In the genomic region with DNA sequence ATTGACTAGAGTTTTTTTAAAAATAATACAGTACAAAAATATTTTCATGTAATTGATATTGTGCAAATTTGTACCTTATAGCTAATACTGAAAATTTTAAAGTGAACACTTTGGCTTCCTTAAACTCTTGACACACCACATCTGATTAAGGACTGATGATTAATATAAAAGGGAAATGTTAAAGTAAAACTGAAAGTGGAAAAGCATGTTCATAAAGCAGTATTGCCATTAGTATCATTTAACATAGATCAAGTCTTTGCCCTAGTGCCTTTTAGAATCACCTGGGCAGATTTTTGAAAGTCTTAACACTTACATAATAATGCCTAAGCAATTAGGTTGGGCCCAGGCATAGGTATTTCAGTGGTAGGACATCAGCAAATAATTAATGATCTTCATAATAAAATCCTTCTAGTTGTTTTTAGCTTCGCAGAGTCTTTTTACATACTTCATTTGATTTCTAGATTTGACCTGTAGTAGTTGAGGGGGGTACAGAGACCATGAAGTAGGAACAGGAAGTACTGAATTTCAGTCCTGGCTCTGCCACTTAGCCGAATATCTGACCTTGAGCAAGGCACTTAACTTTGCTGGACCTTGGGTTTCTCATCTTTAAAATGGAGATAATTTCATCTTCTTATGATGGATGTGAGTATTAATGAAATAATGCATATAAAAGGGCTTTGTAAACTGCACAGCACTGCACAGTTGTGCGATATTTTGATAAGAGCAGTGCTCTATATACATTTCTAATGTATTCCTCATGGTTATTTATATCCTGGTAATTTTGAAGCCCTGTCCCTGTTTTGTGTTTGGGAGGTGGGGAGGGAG, we compare ENCODE assay signal across 17 cellular contexts. TPM values are rescaled to one million over a fixed set of nuclear protein-coding genes. Genes with fewer than 3 reads are reported as not detected.
DNase-seq lines count a peak whose midpoint lies in the region; ATAC-seq, FAIRE-seq and TF ChIP-seq lines count a peak whose summit lies in the region.
"Had no signal": no experiment of that assay in that cellular context is flagged by ENCODE, and none has a peak within 500 bp of the region (broad histone marks: within the 10 kb centered on the region; RNA-seq: fewer than 3 reads in every experiment).

No MANE protein-coding gene starts in this region.

- no peak overlapping the region for H3K9ac ChIP-seq in endothelial cell of umbilical vein (replicated peaks; ENCODE audit: extremely low read depth, insufficient read depth, low read length)

- no peaks in the 10 kb centered on the region; the same call in 1 of the 2 replicates for H3K36me3 ChIP-seq in Panc1 (ENCODE audit: control insufficient read depth, insufficient read depth, low read length)
- H3K36me3 ChIP-seq in endothelial cell of umbilical vein (ENCODE audit: control insufficient read depth in 2 of 2, extremely low read depth in 1 of 2, insufficient read depth in 2 of 2, low read length in 2 of 2) = peaks cover 0 to under 1% of the 10 kb centered on the region in 2 experiments
- peaks cover 0 to 2% (median under 1%) of the 10 kb centered on the region in 4 donors for H3K36me3 ChIP-seq in esophagus muscularis mucosa

- H3K27ac ChIP-seq in Panc1 (ENCODE audit: low read length) (no peak overlapping the region), endothelial cell of umbilical vein (ENCODE audit: insufficient read depth, low read depth, low read length) (no peak overlapping the region), esophagus muscularis mucosa (replicated peaks in 1 of 4) (no peak overlapping the region)
- H3K27ac ChIP-seq: A549, SJCRH30 had no signal

- H3K4me2 ChIP-seq in endothelial cell of umbilical vein (ENCODE audit: insufficient read depth, low read length) = no peak overlapping the region
- H3K4me2 ChIP-seq: A549 had no signal

- H3K9me3 ChIP-seq in Panc1 (ENCODE audit: control insufficient read depth, insufficient read depth, low read depth, low read length) (no peaks in the 10 kb centered on the region), endothelial cell of umbilical vein (replicated peaks; ENCODE audit: control insufficient read depth, insufficient read depth, low read length) (no peaks in the 10 kb centered on the region), esophagus muscularis mucosa (no peaks in the 10 kb centered on the region)
- H3K9me3 ChIP-seq: A549, heart left ventricle, SJCRH30 had no signal

- dilution Hi-C loops in endothelial cell of umbilical vein (cut with MboI; ENCODE audit: extremely low pct_ligation_motif_present, low sequenced_read_pairs) = no loop called here

- POLR2A ChIA-PET in activated CD4-positive, alpha-beta T cell treated with anti-CD3 and anti-CD28 coated beads for 36 hours (lab: Charles Lee) = no interaction called here
- POLR2A ChIA-PET in Panc1 (lab: Charles Lee) (no interaction called here), endothelial cell of umbilical vein (lab: Charles Lee) (no interaction called here)

- no peak for FAIRE-seq in endothelial cell of umbilical vein (lab: Jason Lieb, UNC)
- FAIRE-seq: A549 had no signal

- TF ChIP-seq POLR2A in endothelial cell of umbilical vein (IDR thresholded peaks at IDR 0.05; ENCODE audit: low read depth, low read length) (no peak), esophagus muscularis mucosa (IDR thresholded peaks at IDR 0.05; ENCODE audit: low read depth) (no peak)

- CTCF ChIA-PET in activated CD4-positive, alpha-beta T cell treated with anti-CD3 and anti-CD28 coated beads for 36 hours (lab: Charles Lee) = interaction anchor here (0.6 to 2.3 kb wide), 3 partner anchors 10 to 39 kb away, joined by 3 to 6 read pairs (median 3); no protein-coding TSS in a partner anchor
- CTCF ChIA-PET in Panc1 (lab: Charles Lee) = no interaction called here
- CTCF ChIA-PET in endothelial cell of umbilical vein (lab: Charles Lee) = interaction anchor here (1.4 to 3.1 kb wide), 2 partner anchors 12 to 38 kb away, joined by 3 to 18 read pairs; no protein-coding TSS in a partner anchor

- peak overlapping the region; percentile 47 for H3K27ac Mint-ChIP-seq in activated CD4-positive, alpha-beta T cell treated with anti-CD3 and anti-CD28 coated beads for 36 hours
- H3K27ac Mint-ChIP-seq in stimulated activated naive CD8-positive, alpha-beta T cell treated with anti-CD3 and anti-CD28 coated beads, Interleukin-15, amount 100 ng/mL, for 72 hours = peak overlapping the region in 1 of 2 donors; percentile 65

- peaks cover 2% of the 10 kb centered on the region for H4K20me1 ChIP-seq in endothelial cell of umbilical vein (replicated peaks; ENCODE audit: control insufficient read depth, extremely low read depth, insufficient read depth, low read length)

- H3K4me1 ChIP-seq in Panc1 (ENCODE audit: control insufficient read depth, insufficient read depth, low read length) (peaks cover 5% of the 10 kb centered on the region), endothelial cell of umbilical vein (ENCODE audit: control insufficient read depth, extremely low read depth, insufficient read depth, low read length) (no peaks in the 10 kb centered on the region), esophagus muscularis mucosa (peaks cover 11 to 27% (median 24%) of the 10 kb centered on the region in 4 donors)

- peaks cover 17% of the 10 kb centered on the region for H3K36me3 Mint-ChIP-seq in activated CD4-positive, alpha-beta T cell treated with anti-CD3 and anti-CD28 coated beads for 36 hours (ENCODE audit: low read depth)

- peak; percentile 59 for ATAC-seq in activated CD4-positive, alpha-beta T cell treated with anti-CD3 and anti-CD28 coated beads for 36 hours
- ATAC-seq in Panc1 = no peak
- peak; percentile 54 for ATAC-seq in stimulated activated naive CD8-positive, alpha-beta T cell treated with anti-CD3 and anti-CD28 coated beads, Interleukin-15, amount 100 ng/mL, for 72 hours
- ATAC-seq in GM21737 (IDR thresholded peaks at IDR 0.05; ENCODE audit: unreplicated experiment) = no peak
- ATAC-seq: A549, heart left ventricle had no signal

- in situ Hi-C loops in Panc1 (cut with HindIII; ENCODE audit: low pct_unique_long_range_greater_than_20kb, low sequenced_read_pairs) = no loop called here

- TF ChIP-seq CTCF in Panc1 (IDR thresholded peaks at IDR 0.05) (no peak), endothelial cell of umbilical vein (IDR thresholded peaks at IDR 0.05; ENCODE audit: extremely low read depth in 1 of 2, insufficient read depth in 1 of 2, low read depth in 1 of 2, low read length in 2 of 2) (no peak), esophagus muscularis mucosa (IDR thresholded peaks at IDR 0.05) (no peak)

- intact Hi-C loops in activated CD4-positive, alpha-beta T cell treated with anti-CD3 and anti-CD28 coated beads for 36 hours (cut with DNase I, micrococcal nuclease) = loop anchor here in 1 of 2 experiments (1.0 kb wide), 1 partner anchor 94 kb away; no protein-coding TSS in a partner anchor
- intact Hi-C loops in Panc1 (cut with micrococcal nuclease; ENCODE audit: unreplicated experiment) = no loop called here
- intact Hi-C loops in endothelial cell of umbilical vein (cut with micrococcal nuclease) = no loop called here
- intact Hi-C loops in esophagus muscularis mucosa (cut with DNase I) = no loop called here

- no peaks in the 10 kb centered on the region for H3K27me3 ChIP-seq in Panc1 (ENCODE audit: control insufficient read depth, insufficient read depth, low read length)
- H3K27me3 ChIP-seq in endothelial cell of umbilical vein (ENCODE audit: control insufficient read depth in 2 of 2, insufficient read depth in 2 of 2, low read length in 2 of 2) = no peaks in the 10 kb centered on the region
- no peaks in the 10 kb centered on the region for H3K27me3 ChIP-seq in esophagus muscularis mucosa
- H3K27me3 ChIP-seq: heart left ventricle, SJCRH30 had no signal

- no peak overlapping the region for H2AFZ ChIP-seq in endothelial cell of umbilical vein (ENCODE audit: low read depth, low read length)

- no peak for DNase-seq in activated CD4-positive, alpha-beta T cell treated with anti-CD3 and anti-CD28 coated beads for 36 hours
- DNase-seq in activated CD4-positive, alpha-beta T cell treated with anti-CD3 and anti-CD28 coated beads, Interleukin-2, amount 50 U/mL, for 4 hours = no peak
- DNase-seq in Panc1 (ENCODE audit: low read depth, low spot score) (no peak), endothelial cell of umbilical vein (ENCODE audit: low read depth, low spot score) (peak; percentile 10), esophagus muscularis mucosa (ENCODE audit: extremely low spot score) (no peak)
- DNase-seq in stimulated activated naive CD8-positive, alpha-beta T cell treated with anti-CD3 and anti-CD28 coated beads, Interleukin-15, amount 100 ng/mL, for 72 hours = no peak
- no peak for DNase-seq in effector CD4-positive, alpha-beta T cell
- DNase-seq: anterior cingulate cortex; effector memory CD4-positive, alpha-beta T cell; EL; heart left ventricle; NCI-H1417 treated with DMSO at 0.1 percent for 48 hours; SJCRH30; stimulated activated CD4-positive, alpha-beta T cell treated with anti-CD3 and anti-CD28 coated beads, Interleukin-2, amount 100 ng/mL, for 24 hours; substantia nigra had no signal

- H3K4me3 ChIP-seq in Panc1 (ENCODE audit: low read depth in 2 of 2, low read length in 2 of 2) (no peak overlapping the region), endothelial cell of umbilical vein (replicated peaks in 1 of 3; ENCODE audit: insufficient read depth in 1 of 3, low read depth in 1 of 3, low read length in 3 of 3) (no peak overlapping the region), esophagus muscularis mucosa (no peak overlapping the region)
- H3K4me3 ChIP-seq: A549, SJCRH30 had no signal

- peaks cover 68% of the 10 kb centered on the region for H3K79me2 ChIP-seq in endothelial cell of umbilical vein (ENCODE audit: control insufficient read depth, insufficient read depth, low read length)

- no peaks in the 10 kb centered on the region for H3K27me3 Mint-ChIP-seq in activated CD4-positive, alpha-beta T cell treated with anti-CD3 and anti-CD28 coated beads for 36 hours
- no peaks in the 10 kb centered on the region for H3K27me3 Mint-ChIP-seq in stimulated activated naive CD8-positive, alpha-beta T cell treated with anti-CD3 and anti-CD28 coated beads, Interleukin-15, amount 100 ng/mL, for 72 hours

- H3K4me1 Mint-ChIP-seq in activated CD4-positive, alpha-beta T cell treated with anti-CD3 and anti-CD28 coated beads for 36 hours = peaks cover 44% of the 10 kb centered on the region
- peaks cover 41% of the 10 kb centered on the region for H3K4me1 Mint-ChIP-seq in stimulated activated naive CD8-positive, alpha-beta T cell treated with anti-CD3 and anti-CD28 coated beads, Interleukin-15, amount 100 ng/mL, for 72 hours

- H3K4me3 Mint-ChIP-seq in activated CD4-positive, alpha-beta T cell treated with anti-CD3 and anti-CD28 coated beads for 36 hours = no peak overlapping the region
- H3K4me3 Mint-ChIP-seq in stimulated activated naive CD8-positive, alpha-beta T cell treated with anti-CD3 and anti-CD28 coated beads, Interleukin-15, amount 100 ng/mL, for 72 hours = no peak overlapping the region

- WGBS in esophagus muscularis mucosa = 78% methylated on average over 3 of the region's 3 CpGs

- no peaks in the 10 kb centered on the region for H3K9me3 Mint-ChIP-seq in activated CD4-positive, alpha-beta T cell treated with anti-CD3 and anti-CD28 coated beads for 36 hours (ENCODE audit: low read depth)
- H3K9me3 Mint-ChIP-seq in stimulated activated naive CD8-positive, alpha-beta T cell treated with anti-CD3 and anti-CD28 coated beads, Interleukin-15, amount 100 ng/mL, for 72 hours = no peaks in the 10 kb centered on the region

- TSS peak; percentile 33 for BruUV-seq in Panc1 (replicated peaks; lab: Mats Ljungman, UMichigan)
- BruUV-seq in endothelial cell of umbilical vein (replicated peaks; lab: Mats Ljungman, UMichigan) = no TSS peak

- TF ChIP-seq EP300 in esophagus muscularis mucosa (IDR thresholded peaks at IDR 0.05) = no peak

- H3K9me1 ChIP-seq in endothelial cell of umbilical vein (replicated peaks; ENCODE audit: control insufficient read depth, extremely low read depth, insufficient read depth, low read length) = no peaks in the 10 kb centered on the region

RNA-seq across cellular contexts. Expression of a gene that starts 43.7 kb away (rescaled TPM):
- 10 to 100 TPM; 57.3 to 64.9 TPM for total RNA-seq in activated CD4-positive, alpha-beta T cell treated with anti-CD3 and anti-CD28 coated beads for 36 hours
- 56.1 TPM for total RNA-seq in Panc1 (2021; ENCODE audit: unreplicated experiment)
- 53.3 TPM for polyA plus RNA-seq in Panc1 (2012; ENCODE audit: insufficient read length)
- total RNA-seq in endothelial cell of umbilical vein = 81.2 and 96.1 TPM in 2 replicates
- 43.7 and 46.6 TPM in 2 replicates for polyA plus RNA-seq in endothelial cell of umbilical vein
- 54.9 and 57.5 TPM in 2 replicates for polyA plus RNA-seq in endothelial cell of umbilical vein (2011; cell fraction: cytosol; rRNA removed)
- polyA plus RNA-seq in endothelial cell of umbilical vein (2011; cell fraction: nucleus; rRNA removed) = 201 and 218 TPM in 2 replicates
- 50.9 and 64.9 TPM in 2 replicates for polyA plus RNA-seq in endothelial cell of umbilical vein (2012)
- polyA minus RNA-seq in endothelial cell of umbilical vein = 61.0 and 63.8 TPM in 2 replicates
- polyA minus RNA-seq in endothelial cell of umbilical vein (2011; cell fraction: cytosol; rRNA and poly(A)+ RNA removed) = 62.7 TPM
- 106 and 157 TPM in 2 replicates for polyA minus RNA-seq in endothelial cell of umbilical vein (2011; cell fraction: nucleus; rRNA and poly(A)+ RNA removed)
- 10 to 100 TPM; 57.4 to 78.1 (median 68.1) TPM for total RNA-seq in esophagus muscularis mucosa

Comparison
In these comparisons a context has a peak if more than half of its experiments do, and no peak if none do; other contexts are left out.
1. ATAC-seq: peak in activated CD4-positive, alpha-beta T cell treated with anti-CD3 and anti-CD28 coated beads for 36 hours (single experiment) and stimulated activated naive CD8-positive, alpha-beta T cell treated with anti-CD3 and anti-CD28 coated beads, Interleukin-15, amount 100 ng/mL, for 72 hours (single experiment); none in Panc1 (single experiment) and GM21737 (single experiment).